Comparison of ENCODE assay signal across 15 cellular contexts in the genomic region with DNA sequence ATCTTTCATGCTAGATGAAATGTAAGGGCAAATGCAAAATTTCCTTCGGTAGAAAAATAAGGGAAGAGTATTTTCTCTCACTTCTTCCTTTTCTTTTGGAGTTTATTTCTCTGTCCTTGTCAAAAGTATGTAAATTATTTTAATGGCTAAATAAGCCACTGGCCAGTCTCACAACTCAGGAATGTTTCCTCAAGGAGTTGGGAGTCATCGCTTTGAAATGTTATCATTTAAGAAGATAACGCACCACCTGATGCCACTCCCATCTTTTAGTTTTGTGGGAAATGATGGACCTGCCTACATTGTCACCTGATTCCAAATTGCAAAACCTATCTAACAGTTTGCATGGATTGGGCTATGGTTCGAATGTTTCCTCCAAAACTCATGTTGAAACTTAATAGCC. TPM values are rescaled to one million over a fixed set of nuclear protein-coding genes. Genes with fewer than 3 reads are reported as not detected.
A peak's percentile ranks its signal among the peaks of the same experiment; 100 is the strongest.
DNase-seq lines count a peak whose midpoint lies in the region; ATAC-seq and TF ChIP-seq lines count a peak whose summit lies in the region.
"Had no signal": no experiment of that assay in that cellular context is flagged by ENCODE, and none has a peak within 500 bp of the region (broad histone marks: within the 10 kb centered on the region; RNA-seq: fewer than 3 reads in every experiment).

No MANE protein-coding gene starts in this region.

- H3K4me2 ChIP-seq in mesendoderm (ENCODE audit: low read length) = no peak overlapping the region

- H3K4ac ChIP-seq in mesendoderm (ENCODE audit: low read depth, low read length) = no peak overlapping the region

- H3K4me1 ChIP-seq in HUES64 (ENCODE audit: insufficient read depth, low read length) (peaks cover 38% of the 10 kb centered on the region), mesendoderm (ENCODE audit: control insufficient read depth, low read depth, low read length) (peaks cover 5% of the 10 kb centered on the region)
- H3K4me1 ChIP-seq: stomach had no signal

- H3K23ac ChIP-seq in mesendoderm (ENCODE audit: low read length) = no peak overlapping the region

- no peak overlapping the region for H2BK120ac ChIP-seq in mesendoderm (ENCODE audit: low read depth, low read length)

- H3K56ac ChIP-seq in mesendoderm (ENCODE audit: low read length) = peak overlapping the region; percentile 66

- WGBS in HUES64 = 36% methylated on average over 4 of the region's 4 CpGs
- WGBS in mesendoderm (ENCODE audit: extremely low coverage, insufficient coverage, low lambda C conversion rate) = no CpG with 5 or more reads among the region's 4 CpGs

- H3K36me3 ChIP-seq in HUES64 (ENCODE audit: insufficient read depth, low read length) = no peaks in the 10 kb centered on the region
- H3K36me3 ChIP-seq in mesendoderm (ENCODE audit: control insufficient read depth, insufficient read depth, low read length) = no peaks in the 10 kb centered on the region
- H3K36me3 ChIP-seq: stomach had no signal

- H3K27me3 ChIP-seq in HUES64 (ENCODE audit: insufficient read depth, low read length) (no peaks in the 10 kb centered on the region), mesendoderm (ENCODE audit: insufficient read depth, low read length, poor library complexity) (no peaks in the 10 kb centered on the region)

- H3K9ac ChIP-seq in HUES64 (ENCODE audit: low read depth, low read length) (peak overlapping the region; percentile 82), mesendoderm (ENCODE audit: low read length) (no peak overlapping the region)

- H4K5ac ChIP-seq in mesendoderm (ENCODE audit: low read length) = no peak overlapping the region

- H3K4me3 ChIP-seq in HUES64 (ENCODE audit: low read length) = 0 out of 2 replicates have a peak overlapping the region, but pooled peaks have one; percentile 28
- no peak overlapping the region for H3K4me3 ChIP-seq in choroid plexus epithelial cell (ENCODE audit: low read depth, low read length)
- H3K4me3 ChIP-seq in mesendoderm (ENCODE audit: low read length) = no peak overlapping the region
- H3K4me3 ChIP-seq: stomach had no signal

- H3K27ac ChIP-seq in HUES64 (ENCODE audit: low read depth, low read length) (peak overlapping the region; percentile 100), mesendoderm (ENCODE audit: low read depth, low read length) (peak overlapping the region; percentile 47)
- H3K27ac ChIP-seq: C4-2B, stomach had no signal

- H2BK15ac ChIP-seq in mesendoderm (replicated peaks; ENCODE audit: low read depth) = no peak overlapping the region

- no peak for ATAC-seq in HG02973 (IDR thresholded peaks at IDR 0.05; ENCODE audit: unreplicated experiment)
- ATAC-seq: activated CD8-positive, alpha-beta T cell treated with anti-CD3 and anti-CD28 coated beads for 36 hours had no signal

- no peaks in the 10 kb centered on the region for H3K79me1 ChIP-seq in mesendoderm (ENCODE audit: low read length)

- no peak overlapping the region for H4K8ac ChIP-seq in mesendoderm (ENCODE audit: low read depth, low read length)

- TF ChIP-seq CTCF in AG09319 (IDR thresholded peaks at IDR 0.05; ENCODE audit: low read depth, low read length) = no peak
- no peak for TF ChIP-seq CTCF in choroid plexus epithelial cell (conservative IDR thresholded peaks at IDR 0.05; ENCODE audit: low read depth, low read length)

- DNase-seq in AG09319 (ENCODE audit: extremely low read depth, low read depth) (peak; percentile 12), choroid plexus epithelial cell (ENCODE audit: low read depth) (peak; percentile 42), mesendoderm (peak; percentile 95), SKM-1 treated with dmso at 0.1 percent for 144 hours (lab: John Stamatoyannopoulos, UW; ENCODE audit: unreplicated experiment) (no peak), NCI-H345 treated with DMSO at 0.1 percent for 48 hours (lab: John Stamatoyannopoulos, UW; ENCODE audit: unreplicated experiment) (no peak)
- DNase-seq in stimulated activated naive CD4-positive, alpha-beta T cell (lab: John Stamatoyannopoulos, UW) = no peak
- DNase-seq: activated CD8-positive, alpha-beta T cell treated with anti-CD3 and anti-CD28 coated beads for 36 hours; activated naive CD8-positive, alpha-beta T cell treated with anti-CD3 and anti-CD28 coated beads for 36 hours; NCI-H1048; nucleus accumbens; stimulated activated CD4-positive, alpha-beta T cell treated with anti-CD3 and anti-CD28 coated beads, Interleukin-4, amount 100 ng/mL, for 1 hour; stomach had no signal

- no peak overlapping the region for H2AK5ac ChIP-seq in mesendoderm (ENCODE audit: low read length)

- peak overlapping the region; percentile 57 for H2BK5ac ChIP-seq in mesendoderm (ENCODE audit: low read length)

- no peaks in the 10 kb centered on the region for H3K79me2 ChIP-seq in mesendoderm (ENCODE audit: control insufficient read depth, insufficient read depth, low read length)

- no peaks in the 10 kb centered on the region; the same call in 1 of the 2 replicates for H3K9me3 ChIP-seq in HUES64 (ENCODE audit: insufficient read depth, low read depth, low read length)
- H3K9me3 ChIP-seq: stomach had no signal

- peak overlapping the region; percentile 29 for H3K18ac ChIP-seq in mesendoderm (ENCODE audit: low read length)

RNA-seq across cellular contexts. Expression of gene PPM1B, which starts 32.5 kb away (rescaled TPM):
- polyA plus RNA-seq in HUES64 (2013, experiment 1 of 2) = 68.0 TPM
- 63.3 TPM for polyA plus RNA-seq in HUES64 (2013, experiment 2 of 2)
- polyA plus RNA-seq in mesendoderm (2013, experiment 1 of 2) = 39.7 TPM
- 42.3 TPM for polyA plus RNA-seq in mesendoderm (2013, experiment 2 of 2)

Comparison
In these comparisons a context has a peak if more than half of its experiments do, and no peak if none do; other contexts are left out.
1. DNase-seq: peak in AG09319 (single experiment), choroid plexus epithelial cell (single experiment) and mesendoderm (single experiment); none in SKM-1 treated with dmso at 0.1 percent for 144 hours (single experiment), NCI-H345 treated with DMSO at 0.1 percent for 48 hours (single experiment) and stimulated activated naive CD4-positive, alpha-beta T cell (0 of 6).